Comparison of ENCODE assay signal across 1 cellular context in the genomic region with DNA sequence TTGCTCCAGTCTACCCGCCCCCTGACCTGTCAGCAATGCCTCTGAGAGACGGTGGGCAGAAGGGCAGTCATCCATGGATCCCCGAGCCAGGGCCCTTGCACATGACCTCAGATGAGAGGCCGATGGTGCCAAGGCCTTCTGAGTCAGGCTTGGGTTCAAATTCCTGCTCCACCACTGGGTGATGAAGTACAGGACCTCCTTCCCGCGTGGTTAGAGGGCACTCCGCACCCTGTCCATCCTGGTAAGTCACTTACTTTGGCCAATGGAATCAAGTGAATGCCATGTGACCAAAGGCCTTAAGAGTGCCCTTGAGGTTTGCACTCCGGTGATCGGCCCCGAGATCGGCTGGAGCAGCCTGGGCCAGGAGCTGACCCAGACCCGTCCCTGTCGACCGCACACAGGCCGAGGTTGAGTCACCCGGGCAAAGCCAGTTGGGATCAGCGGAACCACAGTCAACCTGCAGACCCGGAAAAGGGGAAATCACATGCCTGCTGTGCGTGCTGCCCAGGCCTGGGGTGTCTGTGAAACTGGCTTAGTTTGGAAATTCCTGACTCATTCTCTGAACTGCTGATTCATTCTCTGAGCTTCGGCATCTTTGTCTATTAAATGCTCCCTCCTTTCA.
TF ChIP-seq lines count a peak whose summit lies in the region.

No MANE protein-coding gene starts in this region.

TF ChIP-seq in K562, 482 proteins besides CTCF, POLR2A, EP300 and RAD21 (continued from another document):
- TF ChIP-seq L3MBTL2 (IDR thresholded peaks at IDR 0.05) (peak; percentile 71; the same call in 1 of the 2 replicates), POLR2AphosphoS2 (IDR thresholded peaks at IDR 0.05; ENCODE audit: low read length) (no peak), SPI1 (IDR thresholded peaks at IDR 0.05; ENCODE audit: borderline replicate concordance, low read depth, low read length) (0 out of 2 replicates have a peak, but pooled peaks have one; percentile 6), FOSL1 (tag; conservative IDR thresholded peaks at IDR 0.05) (peak; percentile 54), NR4A1 (CRISPR knock-in tag; IDR thresholded peaks at IDR 0.05) (no peak), NR4A1 (tag; IDR thresholded peaks at IDR 0.05) (0 out of 2 replicates have a peak, but pooled peaks have one; percentile 45), ETV1 (tag; conservative IDR thresholded peaks at IDR 0.05; ENCODE audit: low read depth) (peak; percentile 29; the same call in 1 of the 2 replicates), NFIC (IDR thresholded peaks at IDR 0.05) (no peak), ARID1B (IDR thresholded peaks at IDR 0.05) (0 out of 2 replicates have a peak, but pooled peaks have one; percentile 20), JUND (IDR thresholded peaks at IDR 0.05; ENCODE audit: borderline replicate concordance, low read depth, low read length) (peak; percentile 11; the same call in 1 of the 2 replicates), JUND (tag; IDR thresholded peaks at IDR 0.05; ENCODE audit: borderline replicate concordance, low read depth, low read length) (peak; percentile 25; the same call in 1 of the 3 replicates), ZNF316 (IDR thresholded peaks at IDR 0.05) (peak; percentile 96), JUN (IDR thresholded peaks at IDR 0.05; ENCODE audit: borderline replicate concordance, low read depth, low read length) (0 out of 2 replicates have a peak, but pooled peaks have one; percentile 16), JUN (CRISPR knock-in tag; IDR thresholded peaks at IDR 0.05; ENCODE audit: borderline replicate concordance) (no peak), MAFG (tag; conservative IDR thresholded peaks at IDR 0.05) (peak; percentile 89), ELF1 (tag; IDR thresholded peaks at IDR 0.05) (peak; percentile 47; the same call in 1 of the 2 replicates), DPF2 (IDR thresholded peaks at IDR 0.05) (0 out of 2 replicates have a peak, but pooled peaks have one; percentile 26), BACH1 (tag; IDR thresholded peaks at IDR 0.05) (peak; percentile 36; the same call in 1 of the 2 replicates), NFE2L1 (tag; IDR thresholded peaks at IDR 0.05; ENCODE audit: borderline replicate concordance, low read depth) (0 out of 2 replicates have a peak, but pooled peaks have one; percentile 27), POLR2B (IDR thresholded peaks at IDR 0.05; ENCODE audit: low read depth, partially characterized antibody) (no peak), BHLHE40 (IDR thresholded peaks at IDR 0.05; ENCODE audit: low read length) (peak; percentile 30; the same call in 1 of the 2 replicates), MAFF (IDR thresholded peaks at IDR 0.05; ENCODE audit: low read length) (peak; percentile 75), NFE2 (IDR thresholded peaks at IDR 0.05; ENCODE audit: low read depth) (peak; percentile 83), MAFK (IDR thresholded peaks at IDR 0.05; ENCODE audit: low read length) (peak; percentile 78), ZSCAN32 (CRISPR knock-in tag; IDR thresholded peaks at IDR 0.05) (no peak), HDAC2 (IDR thresholded peaks at IDR 0.05) (no peak)
- TF ChIP-seq, protein P1, sequence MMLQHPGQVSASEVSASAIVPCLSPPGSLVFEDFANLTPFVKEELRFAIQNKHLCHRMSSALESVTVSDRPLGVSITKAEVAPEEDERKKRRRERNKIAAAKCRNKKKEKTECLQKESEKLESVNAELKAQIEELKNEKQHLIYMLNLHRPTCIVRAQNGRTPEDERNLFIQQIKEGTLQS (IDR thresholded peaks at IDR 0.05), result peak; percentile 38
- TF ChIP-seq, protein P1 (CRISPR knock-in tag; conservative IDR thresholded peaks at IDR 0.05), result no peak
- TF ChIP-seq, protein P2, sequence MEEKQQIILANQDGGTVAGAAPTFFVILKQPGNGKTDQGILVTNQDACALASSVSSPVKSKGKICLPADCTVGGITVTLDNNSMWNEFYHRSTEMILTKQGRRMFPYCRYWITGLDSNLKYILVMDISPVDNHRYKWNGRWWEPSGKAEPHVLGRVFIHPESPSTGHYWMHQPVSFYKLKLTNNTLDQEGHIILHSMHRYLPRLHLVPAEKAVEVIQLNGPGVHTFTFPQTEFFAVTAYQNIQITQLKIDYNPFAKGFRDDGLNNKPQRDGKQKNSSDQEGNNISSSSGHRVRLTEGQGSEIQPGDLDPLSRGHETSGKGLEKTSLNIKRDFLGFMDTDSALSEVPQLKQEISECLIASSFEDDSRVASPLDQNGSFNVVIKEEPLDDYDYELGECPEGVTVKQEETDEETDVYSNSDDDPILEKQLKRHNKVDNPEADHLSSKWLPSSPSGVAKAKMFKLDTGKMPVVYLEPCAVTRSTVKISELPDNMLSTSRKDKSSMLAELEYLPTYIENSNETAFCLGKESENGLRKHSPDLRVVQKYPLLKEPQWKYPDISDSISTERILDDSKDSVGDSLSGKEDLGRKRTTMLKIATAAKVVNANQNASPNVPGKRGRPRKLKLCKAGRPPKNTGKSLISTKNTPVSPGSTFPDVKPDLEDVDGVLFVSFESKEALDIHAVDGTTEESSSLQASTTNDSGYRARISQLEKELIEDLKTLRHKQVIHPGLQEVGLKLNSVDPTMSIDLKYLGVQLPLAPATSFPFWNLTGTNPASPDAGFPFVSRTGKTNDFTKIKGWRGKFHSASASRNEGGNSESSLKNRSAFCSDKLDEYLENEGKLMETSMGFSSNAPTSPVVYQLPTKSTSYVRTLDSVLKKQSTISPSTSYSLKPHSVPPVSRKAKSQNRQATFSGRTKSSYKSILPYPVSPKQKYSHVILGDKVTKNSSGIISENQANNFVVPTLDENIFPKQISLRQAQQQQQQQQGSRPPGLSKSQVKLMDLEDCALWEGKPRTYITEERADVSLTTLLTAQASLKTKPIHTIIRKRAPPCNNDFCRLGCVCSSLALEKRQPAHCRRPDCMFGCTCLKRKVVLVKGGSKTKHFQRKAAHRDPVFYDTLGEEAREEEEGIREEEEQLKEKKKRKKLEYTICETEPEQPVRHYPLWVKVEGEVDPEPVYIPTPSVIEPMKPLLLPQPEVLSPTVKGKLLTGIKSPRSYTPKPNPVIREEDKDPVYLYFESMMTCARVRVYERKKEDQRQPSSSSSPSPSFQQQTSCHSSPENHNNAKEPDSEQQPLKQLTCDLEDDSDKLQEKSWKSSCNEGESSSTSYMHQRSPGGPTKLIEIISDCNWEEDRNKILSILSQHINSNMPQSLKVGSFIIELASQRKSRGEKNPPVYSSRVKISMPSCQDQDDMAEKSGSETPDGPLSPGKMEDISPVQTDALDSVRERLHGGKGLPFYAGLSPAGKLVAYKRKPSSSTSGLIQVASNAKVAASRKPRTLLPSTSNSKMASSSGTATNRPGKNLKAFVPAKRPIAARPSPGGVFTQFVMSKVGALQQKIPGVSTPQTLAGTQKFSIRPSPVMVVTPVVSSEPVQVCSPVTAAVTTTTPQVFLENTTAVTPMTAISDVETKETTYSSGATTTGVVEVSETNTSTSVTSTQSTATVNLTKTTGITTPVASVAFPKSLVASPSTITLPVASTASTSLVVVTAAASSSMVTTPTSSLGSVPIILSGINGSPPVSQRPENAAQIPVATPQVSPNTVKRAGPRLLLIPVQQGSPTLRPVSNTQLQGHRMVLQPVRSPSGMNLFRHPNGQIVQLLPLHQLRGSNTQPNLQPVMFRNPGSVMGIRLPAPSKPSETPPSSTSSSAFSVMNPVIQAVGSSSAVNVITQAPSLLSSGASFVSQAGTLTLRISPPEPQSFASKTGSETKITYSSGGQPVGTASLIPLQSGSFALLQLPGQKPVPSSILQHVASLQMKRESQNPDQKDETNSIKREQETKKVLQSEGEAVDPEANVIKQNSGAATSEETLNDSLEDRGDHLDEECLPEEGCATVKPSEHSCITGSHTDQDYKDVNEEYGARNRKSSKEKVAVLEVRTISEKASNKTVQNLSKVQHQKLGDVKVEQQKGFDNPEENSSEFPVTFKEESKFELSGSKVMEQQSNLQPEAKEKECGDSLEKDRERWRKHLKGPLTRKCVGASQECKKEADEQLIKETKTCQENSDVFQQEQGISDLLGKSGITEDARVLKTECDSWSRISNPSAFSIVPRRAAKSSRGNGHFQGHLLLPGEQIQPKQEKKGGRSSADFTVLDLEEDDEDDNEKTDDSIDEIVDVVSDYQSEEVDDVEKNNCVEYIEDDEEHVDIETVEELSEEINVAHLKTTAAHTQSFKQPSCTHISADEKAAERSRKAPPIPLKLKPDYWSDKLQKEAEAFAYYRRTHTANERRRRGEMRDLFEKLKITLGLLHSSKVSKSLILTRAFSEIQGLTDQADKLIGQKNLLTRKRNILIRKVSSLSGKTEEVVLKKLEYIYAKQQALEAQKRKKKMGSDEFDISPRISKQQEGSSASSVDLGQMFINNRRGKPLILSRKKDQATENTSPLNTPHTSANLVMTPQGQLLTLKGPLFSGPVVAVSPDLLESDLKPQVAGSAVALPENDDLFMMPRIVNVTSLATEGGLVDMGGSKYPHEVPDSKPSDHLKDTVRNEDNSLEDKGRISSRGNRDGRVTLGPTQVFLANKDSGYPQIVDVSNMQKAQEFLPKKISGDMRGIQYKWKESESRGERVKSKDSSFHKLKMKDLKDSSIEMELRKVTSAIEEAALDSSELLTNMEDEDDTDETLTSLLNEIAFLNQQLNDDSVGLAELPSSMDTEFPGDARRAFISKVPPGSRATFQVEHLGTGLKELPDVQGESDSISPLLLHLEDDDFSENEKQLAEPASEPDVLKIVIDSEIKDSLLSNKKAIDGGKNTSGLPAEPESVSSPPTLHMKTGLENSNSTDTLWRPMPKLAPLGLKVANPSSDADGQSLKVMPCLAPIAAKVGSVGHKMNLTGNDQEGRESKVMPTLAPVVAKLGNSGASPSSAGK (IDR thresholded peaks at IDR 0.05), result peak; percentile 73
